In genomic region chr11:95279921-95280861, GRCh38 we compare ENCODE assay signal across 8 cellular contexts. TPM values are rescaled to one million over a fixed set of nuclear protein-coding genes. Genes with fewer than 3 reads are reported as not detected.
DNase-seq lines count a peak whose midpoint lies in the region; ATAC-seq lines count a peak whose summit lies in the region.
"Had no signal": no experiment of that assay in that cellular context is flagged by ENCODE, and none has a peak within 500 bp of the region (broad histone marks: within the 10 kb centered on the region; RNA-seq: fewer than 3 reads in every experiment).

No MANE protein-coding gene starts in this region.

- H3K4me1 Mint-ChIP-seq in stimulated activated naive CD8-positive, alpha-beta T cell treated with anti-CD3 and anti-CD28 coated beads, Interleukin-15, amount 100 ng/mL, for 72 hours = peaks cover 7% of the 10 kb centered on the region
- no peaks in the 10 kb centered on the region for H3K4me1 Mint-ChIP-seq in activated CD8-positive, alpha-beta T cell treated with anti-CD3 and anti-CD28 coated beads, Interleukin-2, amount 10 ng/mL, durations not matched to agents 7 days and 5 days (ENCODE audit: low read depth)

- H3K9ac ChIP-seq in NT2/D1 (ENCODE audit: insufficient read length, low read depth) = peak overlapping the region; percentile 57

- no peaks in the 10 kb centered on the region for H3K27me3 ChIP-seq in NT2/D1 (ENCODE audit: insufficient read depth, insufficient read length)

- H3K4me3 Mint-ChIP-seq in stimulated activated naive CD8-positive, alpha-beta T cell treated with anti-CD3 and anti-CD28 coated beads, Interleukin-15, amount 100 ng/mL, for 72 hours = no peak overlapping the region
- no peak overlapping the region for H3K4me3 Mint-ChIP-seq in activated CD8-positive, alpha-beta T cell treated with anti-CD3 and anti-CD28 coated beads, Interleukin-2, amount 10 ng/mL, durations not matched to agents 7 days and 5 days
- H3K4me3 Mint-ChIP-seq: activated naive CD8-positive, alpha-beta T cell had no signal

- intact Hi-C loops in left colon (cut with DNase I, micrococcal nuclease) = no loop called here

- no peaks in the 10 kb centered on the region for H3K36me3 Mint-ChIP-seq in activated CD8-positive, alpha-beta T cell treated with anti-CD3 and anti-CD28 coated beads, Interleukin-2, amount 10 ng/mL, durations not matched to agents 7 days and 5 days (ENCODE audit: low read depth)
- H3K36me3 Mint-ChIP-seq: activated naive CD8-positive, alpha-beta T cell had no signal

- no peaks in the 10 kb centered on the region for H3K4me1 ChIP-seq in NT2/D1 (ENCODE audit: insufficient read depth, insufficient read length)

- H3K27ac Mint-ChIP-seq in stimulated activated naive CD8-positive, alpha-beta T cell treated with anti-CD3 and anti-CD28 coated beads, Interleukin-15, amount 100 ng/mL, for 72 hours = peak overlapping the region; percentile 7 to 59
- no peak overlapping the region for H3K27ac Mint-ChIP-seq in activated CD8-positive, alpha-beta T cell treated with anti-CD3 and anti-CD28 coated beads, Interleukin-2, amount 10 ng/mL, durations not matched to agents 7 days and 5 days
- H3K27ac Mint-ChIP-seq: activated naive CD8-positive, alpha-beta T cell had no signal

- H3K9me3 ChIP-seq in NT2/D1 (ENCODE audit: insufficient read depth, low read length) = no peaks in the 10 kb centered on the region

- peaks cover 11% of the 10 kb centered on the region for H3K27me3 Mint-ChIP-seq in stimulated activated naive CD8-positive, alpha-beta T cell treated with anti-CD3 and anti-CD28 coated beads, Interleukin-15, amount 100 ng/mL, for 72 hours
- H3K27me3 Mint-ChIP-seq in activated CD8-positive, alpha-beta T cell treated with anti-CD3 and anti-CD28 coated beads, Interleukin-2, amount 10 ng/mL, durations not matched to agents 7 days and 5 days (ENCODE audit: low read depth) = peaks cover 7% of the 10 kb centered on the region
- H3K27me3 Mint-ChIP-seq: activated naive CD8-positive, alpha-beta T cell had no signal

- no peaks in the 10 kb centered on the region for H3K9me3 Mint-ChIP-seq in stimulated activated naive CD8-positive, alpha-beta T cell treated with anti-CD3 and anti-CD28 coated beads, Interleukin-15, amount 100 ng/mL, for 72 hours
- no peaks in the 10 kb centered on the region for H3K9me3 Mint-ChIP-seq in activated CD8-positive, alpha-beta T cell treated with anti-CD3 and anti-CD28 coated beads, Interleukin-2, amount 10 ng/mL, durations not matched to agents 7 days and 5 days (ENCODE audit: insufficient read depth)

- no peak overlapping the region for H3K4me3 ChIP-seq in NT2/D1 (ENCODE audit: insufficient read length, low read depth)

- CTCF ChIA-PET in activated CD8-positive, alpha-beta T cell treated with anti-CD3 and anti-CD28 coated beads, Interleukin-2, amount 10 ng/mL, durations not matched to agents 7 days and 5 days (lab: Charles Lee) = no interaction called here

- ATAC-seq in GM21528 (IDR thresholded peaks at IDR 0.05; ENCODE audit: low FRiP score, unreplicated experiment) (peak; percentile 58), left colon (no peak)
- no peak for ATAC-seq in stimulated activated naive CD8-positive, alpha-beta T cell treated with anti-CD3 and anti-CD28 coated beads, Interleukin-15, amount 100 ng/mL, for 72 hours
- ATAC-seq in activated CD8-positive, alpha-beta T cell treated with anti-CD3 and anti-CD28 coated beads, Interleukin-2, amount 10 ng/mL, durations not matched to agents 7 days and 5 days = no peak

- H3K36me3 ChIP-seq in NT2/D1 (ENCODE audit: insufficient read depth, insufficient read length, low read length) = no peaks in the 10 kb centered on the region

- peak; percentile 68 for DNase-seq in NT2/D1 (ENCODE audit: low read depth, low spot score)
- DNase-seq in globus pallidus (ENCODE audit: low spot score) = peak; percentile 66
- no peak for DNase-seq in stimulated activated naive CD8-positive, alpha-beta T cell treated with anti-CD3 and anti-CD28 coated beads, Interleukin-15, amount 100 ng/mL, for 72 hours
- DNase-seq in left colon = no peak
- no peak for DNase-seq in T1000 (lab: John Stamatoyannopoulos, UW)
- no peak for DNase-seq in activated CD8-positive, alpha-beta T cell treated with anti-CD3 and anti-CD28 coated beads, Interleukin-2, amount 10 ng/mL, durations not matched to agents 7 days and 5 days

- POLR2A ChIA-PET in activated CD8-positive, alpha-beta T cell treated with anti-CD3 and anti-CD28 coated beads, Interleukin-2, amount 10 ng/mL, durations not matched to agents 7 days and 5 days (lab: Charles Lee) = no interaction called here

RNA-seq across cellular contexts. Expression of gene SESN3, which starts 49.2 kb away (rescaled TPM):
- 10 to 100 TPM in 1 of 2 donors, 1 to 10 TPM in 1; 9.2 to 15.7 TPM for total RNA-seq in left colon
- 10 to 100 TPM; 29.1 to 31.5 TPM for total RNA-seq in activated CD8-positive, alpha-beta T cell treated with anti-CD3 and anti-CD28 coated beads, Interleukin-2, amount 10 ng/mL, durations not matched to agents 7 days and 5 days

Comparison
In these comparisons a context has a peak if more than half of its experiments do, and no peak if none do; other contexts are left out.
1. DNase-seq: peak in NT2/D1 (single experiment) and globus pallidus (single experiment); none in stimulated activated naive CD8-positive, alpha-beta T cell treated with anti-CD3 and anti-CD28 coated beads, Interleukin-15, amount 100 ng/mL, for 72 hours (0 of 2), left colon (0 of 2), T1000 (single experiment) and activated CD8-positive, alpha-beta T cell treated with anti-CD3 and anti-CD28 coated beads, Interleukin-2, amount 10 ng/mL, durations not matched to agents 7 days and 5 days (single experiment).